8 cellular contexts compared by ENCODE assay signal in genomic region chr4:114659386-114660008, GRCh38.
DNase-seq lines count a peak whose midpoint lies in the region; ATAC-seq and TF ChIP-seq lines count a peak whose summit lies in the region.

No MANE protein-coding gene starts in this region.

- TF ChIP-seq EP300 in suprapubic skin (IDR thresholded peaks at IDR 0.05) = no peak

- TF ChIP-seq POLR2A in suprapubic skin (IDR thresholded peaks at IDR 0.05) = no peak

- 0% methylated on average over 4 of the region's 4 CpGs for WGBS in suprapubic skin

- TF ChIP-seq CTCF in AG09319 (IDR thresholded peaks at IDR 0.05; ENCODE audit: low read depth, low read length) (peak; percentile 86), lower lobe of right lung (IDR thresholded peaks at IDR 0.05) (peak; percentile 68), suprapubic skin (IDR thresholded peaks at IDR 0.05) (peak; percentile 19 to 62)

- ATAC-seq in GM18498 (IDR thresholded peaks at IDR 0.05; ENCODE audit: unreplicated experiment) (peak; percentile 98), HG02759 (IDR thresholded peaks at IDR 0.05; ENCODE audit: unreplicated experiment) (peak; percentile 97), lower lobe of right lung (peak; percentile 81 to 85)

- DNase-seq in AG09319 (ENCODE audit: extremely low read depth, low read depth) (no peak), NCI-H1048 (lab: John Stamatoyannopoulos, UW) (peak; percentile 26), T-helper 1 cell (peak in 3 of 5 donors; percentile 2 to 18 (median 3)), dermis blood vessel endothelial cell (peak; percentile 73), lower lobe of right lung (no peak), suprapubic skin (ENCODE audit: low spot score in 2 of 2) (no peak)

- H3K4me3 ChIP-seq in lower lobe of right lung (no peak overlapping the region), suprapubic skin (no peak overlapping the region)

- H3K9me3 ChIP-seq in lower lobe of right lung = no peaks in the 10 kb centered on the region
- H3K9me3 ChIP-seq in suprapubic skin = no peaks in the 10 kb centered on the region

- H3K36me3 ChIP-seq in lower lobe of right lung (no peaks in the 10 kb centered on the region), suprapubic skin (no peaks in the 10 kb centered on the region)

- H3K27ac ChIP-seq in lower lobe of right lung (no peak overlapping the region), suprapubic skin (no peak overlapping the region)

- H3K27me3 ChIP-seq in lower lobe of right lung (ENCODE audit: low read depth) (no peaks in the 10 kb centered on the region), suprapubic skin (no peaks in the 10 kb centered on the region)

- H3K4me1 ChIP-seq in lower lobe of right lung (no peaks in the 10 kb centered on the region), suprapubic skin (no peaks in the 10 kb centered on the region)

- intact Hi-C loops in lower lobe of right lung (cut with DNase I) = no loop called here

Comparison
In these comparisons a context has a peak if more than half of its experiments do, and no peak if none do; other contexts are left out.
1. DNase-seq: peak in NCI-H1048 (single experiment), T-helper 1 cell (3 of 5) and dermis blood vessel endothelial cell (single experiment); none in AG09319 (single experiment), lower lobe of right lung (single experiment) and suprapubic skin (0 of 2).
2. Peak in every context shown above with its lines, with median percentiles within 50 percentile points of each other: CTCF ChIP-seq and ATAC-seq.